In the genomic region with DNA sequence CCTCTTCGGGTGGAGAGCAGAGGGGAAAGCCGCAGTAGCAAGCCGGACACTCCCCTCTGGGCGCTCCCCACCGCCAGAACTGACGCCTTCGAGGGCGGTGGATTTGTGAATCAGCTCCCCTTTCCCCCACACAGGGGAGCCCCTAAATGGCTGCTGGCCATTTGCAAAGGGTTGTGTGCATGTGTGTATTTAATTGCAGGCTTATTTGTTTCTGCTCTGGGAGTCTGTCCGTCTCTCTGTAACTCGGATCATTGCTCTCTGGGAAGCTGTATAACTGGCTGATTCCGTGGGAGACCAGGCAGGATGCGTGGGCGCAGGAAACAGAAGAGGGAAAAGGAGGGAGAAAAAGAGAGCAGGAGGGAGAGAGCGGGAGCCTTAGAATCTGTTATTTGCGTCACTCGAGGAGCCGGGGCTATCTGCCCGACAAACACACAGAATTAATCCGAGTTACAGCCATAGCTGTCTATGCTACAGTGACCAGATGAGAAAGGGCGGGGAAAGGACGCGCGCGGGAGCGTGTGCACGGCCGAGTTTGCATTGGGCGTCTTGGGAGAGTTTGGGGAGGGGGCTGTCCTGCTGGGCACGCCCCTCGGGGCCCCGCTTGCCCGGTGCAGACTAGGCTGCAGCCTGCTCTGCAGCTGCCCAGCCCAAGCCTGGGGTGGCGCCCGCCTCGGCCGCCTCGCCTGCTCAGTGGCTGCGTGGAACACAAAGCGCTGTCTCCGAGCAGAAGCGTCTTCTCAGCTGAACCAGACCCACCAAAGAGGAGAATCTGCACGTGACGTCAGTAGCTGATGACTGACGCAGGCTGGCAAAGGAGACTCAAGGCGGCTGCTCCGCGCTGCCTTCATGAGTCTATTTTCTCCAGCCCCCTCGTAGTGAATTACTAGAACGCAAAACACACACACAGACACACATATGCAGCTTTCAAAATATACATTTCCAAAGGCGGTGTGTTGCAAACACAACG, we compare ENCODE assay signal across 7 cellular contexts.
DNase-seq lines count a peak whose midpoint lies in the region; ATAC-seq, FAIRE-seq and TF ChIP-seq lines count a peak whose summit lies in the region.

No MANE protein-coding gene starts in this region.

- H3K4me3 ChIP-seq in ectodermal cell (ENCODE audit: insufficient read depth, low read depth, low read length) (peak overlapping the region; percentile 32), muscle layer of duodenum (ENCODE audit: low read depth in 1 of 2, low read length in 2 of 2) (peak overlapping the region; percentile 52 to 69)

- H3K9me3 ChIP-seq in ectodermal cell (ENCODE audit: control insufficient read depth, low read length) (no peaks in the 10 kb centered on the region), muscle layer of duodenum (ENCODE audit: control insufficient read depth in 1 of 2, low read length in 2 of 2) (no peaks in the 10 kb centered on the region)

- TF ChIP-seq POLR2A in GM12892 (IDR thresholded peaks at IDR 0.05; ENCODE audit: low read depth, low read length): no peak

- no peak for TF ChIP-seq CTCF in GM10266 (IDR thresholded peaks at IDR 0.05; ENCODE audit: control insufficient read depth, insufficient read depth, low read depth, missing control alignments)

- DNase-seq in GM12892 (ENCODE audit: insufficient read length): no peak
- DNase-seq in NCI-H2227 treated with DMSO at 0.1 percent for 48 hours (lab: John Stamatoyannopoulos, UW): peak; percentile 75
- no peak for DNase-seq in GM19239 (ENCODE audit: insufficient read length, low spot score)
- no peak for DNase-seq in GM10266 (ENCODE audit: extremely low spot score)

- peaks cover 97% of the 10 kb centered on the region for H3K27me3 ChIP-seq in ectodermal cell (ENCODE audit: control insufficient read depth, insufficient read depth, low read length, poor library complexity, severe bottlenecking)
- peaks cover 55% of the 10 kb centered on the region for H3K27me3 ChIP-seq in muscle layer of duodenum (ENCODE audit: low read depth, low read length)

- FAIRE-seq in GM12892 (lab: Jason Lieb, UNC) (peak; percentile 71), GM19239 (lab: Jason Lieb, UNC) (no peak)

- H3K4me1 ChIP-seq in ectodermal cell (ENCODE audit: control insufficient read depth, insufficient read depth, low read length): peaks cover 21% of the 10 kb centered on the region
- peaks cover 5 to 54% of the 10 kb centered on the region in 2 donors for H3K4me1 ChIP-seq in muscle layer of duodenum (ENCODE audit: control insufficient read depth in 1 of 2, insufficient read depth in 2 of 2, low read length in 2 of 2)

- WGBS in ectodermal cell, 2 experiments: 1 to 3% methylated on average over 50 to 51 of the region's 51 CpGs

- ATAC-seq in HG02852 (IDR thresholded peaks at IDR 0.05; ENCODE audit: unreplicated experiment): no peak

- H3K36me3 ChIP-seq in ectodermal cell (ENCODE audit: control insufficient read depth, insufficient read depth, low read length) (no peaks in the 10 kb centered on the region), muscle layer of duodenum (ENCODE audit: control insufficient read depth in 1 of 2, insufficient read depth in 2 of 2, low read length in 2 of 2) (no peaks in the 10 kb centered on the region)

- H3K27ac ChIP-seq in ectodermal cell (ENCODE audit: insufficient read depth, low read depth, low read length, poor library complexity, severe bottlenecking) (no peak overlapping the region), muscle layer of duodenum (ENCODE audit: low read length) (no peak overlapping the region)
